ENCODE assay signal across 1 cellular context in the genomic region with DNA sequence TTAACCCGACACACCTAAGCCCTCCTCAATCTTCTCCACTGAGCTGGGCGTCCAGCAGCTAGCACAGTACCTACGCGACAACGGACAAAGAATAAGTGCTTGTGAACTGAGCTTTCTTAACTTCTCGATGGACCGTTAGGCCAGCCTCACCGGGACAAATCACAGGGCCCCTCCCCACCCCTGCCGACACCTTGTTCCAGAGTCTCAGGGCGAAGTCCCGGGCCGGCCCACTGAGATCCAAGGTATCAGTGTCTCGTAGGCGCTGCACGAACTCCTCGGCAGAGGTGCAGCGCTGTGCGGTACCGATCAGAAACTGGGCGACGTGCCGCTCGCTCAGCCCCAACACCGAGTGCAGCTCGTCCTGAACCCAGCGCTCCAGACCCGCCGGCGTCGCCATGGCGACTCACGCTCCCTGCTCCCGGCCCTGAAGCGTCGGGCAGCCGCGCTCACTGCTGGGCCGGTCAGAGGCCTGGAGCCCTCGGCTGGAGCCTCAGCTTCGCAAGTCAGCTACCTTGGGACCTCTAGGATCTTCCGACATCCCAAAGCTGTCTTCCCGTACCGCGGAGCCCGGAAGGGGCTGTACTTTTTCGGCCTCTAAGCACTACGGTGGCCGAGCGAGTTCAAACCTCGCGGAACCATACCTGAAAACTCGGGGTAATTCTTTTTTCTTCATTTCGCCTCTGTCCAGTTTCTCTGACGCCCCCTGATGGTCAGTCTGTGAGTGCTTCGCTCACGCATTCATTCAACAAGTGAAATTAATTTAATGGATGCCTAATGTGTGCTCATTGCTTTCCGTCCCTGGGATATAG.
TF ChIP-seq lines count a peak whose summit lies in the region.

A gene (minus strand): TSS at position 562 of the 809 bp plus-strand sequence. CDS start 165 bp downstream, at position 397.

TF ChIP-seq in K562, 482 proteins besides CTCF, POLR2A, EP300 and RAD21 (continued from another document and continues in another):
- TF ChIP-seq MXI1 (IDR thresholded peaks at IDR 0.05; ENCODE audit: low read depth, low read length) (peak; percentile 69), RBM17 (IDR thresholded peaks at IDR 0.05; ENCODE audit: borderline replicate concordance, low read depth, low read length) (no peak), CBX3 (IDR thresholded peaks at IDR 0.05; ENCODE audit: borderline replicate concordance in 1 of 2, low read length in 2 of 2) (peak in 1 of 2 experiments; percentile 92; a peak in 2 of 3 replicates), SMARCE1 (IDR thresholded peaks at IDR 0.05) (no peak), SMARCA5 (IDR thresholded peaks at IDR 0.05) (peak; percentile 61; the same call in 1 of the 2 replicates), RCOR1 (IDR thresholded peaks at IDR 0.05; ENCODE audit: borderline replicate concordance in 1 of 2, low read depth in 2 of 2, low read length in 2 of 2) (peak in 1 of 2 experiments; percentile 84; a peak in 2 of 4 replicates), RB1 (IDR thresholded peaks at IDR 0.05; ENCODE audit: low read depth) (peak; percentile 62), ELF2 (CRISPR knock-in tag; IDR thresholded peaks at IDR 0.05) (peak; percentile 85), ZNF133 (CRISPR knock-in tag; IDR thresholded peaks at IDR 0.05) (0 out of 2 replicates have a peak, but pooled peaks have one; percentile 16), SRSF7 (optimal IDR thresholded peaks at IDR 0.05; ENCODE audit: low read depth, low read length) (no peak), HSF4 (CRISPR knock-in tag; IDR thresholded peaks at IDR 0.05; ENCODE audit: borderline replicate concordance) (no peak), POLR2AphosphoS5 (IDR thresholded peaks at IDR 0.05; ENCODE audit: control insufficient read depth, insufficient read depth, low read depth, low read length) (peak; percentile 65; the same call in 1 of the 2 replicates), ZNF263 (CRISPR knock-in tag; IDR thresholded peaks at IDR 0.05; ENCODE audit: borderline replicate concordance) (peak; percentile 57), SOX6 (IDR thresholded peaks at IDR 0.05) (peak; percentile 71), PYGO2 (tag; IDR thresholded peaks at IDR 0.05) (no peak), STAT5A (IDR thresholded peaks at IDR 0.05; ENCODE audit: borderline replicate concordance, low read length) (0 out of 2 replicates have a peak, but pooled peaks have one; percentile 36), JUN (IDR thresholded peaks at IDR 0.05; ENCODE audit: borderline replicate concordance, low read depth, low read length) (peak; percentile 75; the same call in 1 of the 2 replicates), JUN (CRISPR knock-in tag; IDR thresholded peaks at IDR 0.05; ENCODE audit: borderline replicate concordance) (0 out of 2 replicates have a peak, but pooled peaks have one; percentile 90), RBFOX2 (IDR thresholded peaks at IDR 0.05; ENCODE audit: low read depth, low read length) (peak; percentile 82), KLF6 (CRISPR knock-in tag; IDR thresholded peaks at IDR 0.05; ENCODE audit: borderline replicate concordance) (no peak), POLR2H (tag; IDR thresholded peaks at IDR 0.05; ENCODE audit: low read depth) (no peak), ATF7 (IDR thresholded peaks at IDR 0.05) (peak; percentile 84), SMAD4 (CRISPR knock-in tag; conservative IDR thresholded peaks at IDR 0.05) (peak; percentile 39), ZFP30 (CRISPR knock-in tag; IDR thresholded peaks at IDR 0.05; ENCODE audit: borderline replicate concordance) (no peak), CBX5 (IDR thresholded peaks at IDR 0.05; ENCODE audit: borderline replicate concordance, low read depth) (no peak), MTF1 (CRISPR knock-in tag; IDR thresholded peaks at IDR 0.05; ENCODE audit: borderline replicate concordance) (no peak), NEUROD1 (IDR thresholded peaks at IDR 0.05; ENCODE audit: borderline replicate concordance, low read depth, low read length, partially characterized antibody) (peak; percentile 77), HNRNPK (IDR thresholded peaks at IDR 0.05; ENCODE audit: low read depth, low read length, poor library complexity, severe bottlenecking) (no peak), NBN (IDR thresholded peaks at IDR 0.05; ENCODE audit: low read depth) (no peak; the same call in 1 of the 2 replicates), SMAD1 (IDR thresholded peaks at IDR 0.05; ENCODE audit: low read depth, low read length, partially characterized antibody) (no peak), MBD2 (IDR thresholded peaks at IDR 0.05; ENCODE audit: borderline replicate concordance, low read depth) (no peak), TCF7L2 (IDR thresholded peaks at IDR 0.05; ENCODE audit: low read depth, low read length) (0 out of 2 replicates have a peak, but pooled peaks have one; percentile 54)
- TF ChIP-seq, protein P1, sequence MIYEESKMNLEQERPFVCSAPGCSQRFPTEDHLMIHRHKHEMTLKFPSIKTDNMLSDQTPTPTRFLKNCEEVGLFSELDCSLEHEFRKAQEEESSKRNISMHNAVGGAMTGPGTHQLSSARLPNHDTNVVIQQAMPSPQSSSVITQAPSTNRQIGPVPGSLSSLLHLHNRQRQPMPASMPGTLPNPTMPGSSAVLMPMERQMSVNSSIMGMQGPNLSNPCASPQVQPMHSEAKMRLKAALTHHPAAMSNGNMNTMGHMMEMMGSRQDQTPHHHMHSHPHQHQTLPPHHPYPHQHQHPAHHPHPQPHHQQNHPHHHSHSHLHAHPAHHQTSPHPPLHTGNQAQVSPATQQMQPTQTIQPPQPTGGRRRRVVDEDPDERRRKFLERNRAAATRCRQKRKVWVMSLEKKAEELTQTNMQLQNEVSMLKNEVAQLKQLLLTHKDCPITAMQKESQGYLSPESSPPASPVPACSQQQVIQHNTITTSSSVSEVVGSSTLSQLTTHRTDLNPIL (CRISPR knock-in tag; IDR thresholded peaks at IDR 0.05): no peak
- TF ChIP-seq, protein P2, sequence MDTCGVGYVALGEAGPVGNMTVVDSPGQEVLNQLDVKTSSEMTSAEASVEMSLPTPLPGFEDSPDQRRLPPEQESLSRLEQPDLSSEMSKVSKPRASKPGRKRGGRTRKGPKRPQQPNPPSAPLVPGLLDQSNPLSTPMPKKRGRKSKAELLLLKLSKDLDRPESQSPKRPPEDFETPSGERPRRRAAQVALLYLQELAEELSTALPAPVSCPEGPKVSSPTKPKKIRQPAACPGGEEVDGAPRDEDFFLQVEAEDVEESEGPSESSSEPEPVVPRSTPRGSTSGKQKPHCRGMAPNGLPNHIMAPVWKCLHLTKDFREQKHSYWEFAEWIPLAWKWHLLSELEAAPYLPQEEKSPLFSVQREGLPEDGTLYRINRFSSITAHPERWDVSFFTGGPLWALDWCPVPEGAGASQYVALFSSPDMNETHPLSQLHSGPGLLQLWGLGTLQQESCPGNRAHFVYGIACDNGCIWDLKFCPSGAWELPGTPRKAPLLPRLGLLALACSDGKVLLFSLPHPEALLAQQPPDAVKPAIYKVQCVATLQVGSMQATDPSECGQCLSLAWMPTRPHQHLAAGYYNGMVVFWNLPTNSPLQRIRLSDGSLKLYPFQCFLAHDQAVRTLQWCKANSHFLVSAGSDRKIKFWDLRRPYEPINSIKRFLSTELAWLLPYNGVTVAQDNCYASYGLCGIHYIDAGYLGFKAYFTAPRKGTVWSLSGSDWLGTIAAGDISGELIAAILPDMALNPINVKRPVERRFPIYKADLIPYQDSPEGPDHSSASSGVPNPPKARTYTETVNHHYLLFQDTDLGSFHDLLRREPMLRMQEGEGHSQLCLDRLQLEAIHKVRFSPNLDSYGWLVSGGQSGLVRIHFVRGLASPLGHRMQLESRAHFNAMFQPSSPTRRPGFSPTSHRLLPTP (IDR thresholded peaks at IDR 0.05; ENCODE audit: borderline replicate concordance, extremely low read depth, insufficient read length): no peak
- TF ChIP-seq, protein P3, sequence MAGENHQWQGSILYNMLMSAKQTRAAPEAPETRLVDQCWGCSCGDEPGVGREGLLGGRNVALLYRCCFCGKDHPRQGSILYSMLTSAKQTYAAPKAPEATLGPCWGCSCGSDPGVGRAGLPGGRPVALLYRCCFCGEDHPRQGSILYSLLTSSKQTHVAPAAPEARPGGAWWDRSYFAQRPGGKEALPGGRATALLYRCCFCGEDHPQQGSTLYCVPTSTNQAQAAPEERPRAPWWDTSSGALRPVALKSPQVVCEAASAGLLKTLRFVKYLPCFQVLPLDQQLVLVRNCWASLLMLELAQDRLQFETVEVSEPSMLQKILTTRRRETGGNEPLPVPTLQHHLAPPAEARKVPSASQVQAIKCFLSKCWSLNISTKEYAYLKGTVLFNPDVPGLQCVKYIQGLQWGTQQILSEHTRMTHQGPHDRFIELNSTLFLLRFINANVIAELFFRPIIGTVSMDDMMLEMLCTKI (IDR thresholded peaks at IDR 0.05; ENCODE audit: partially characterized antibody): no peak
- TF ChIP-seq, protein P4, sequence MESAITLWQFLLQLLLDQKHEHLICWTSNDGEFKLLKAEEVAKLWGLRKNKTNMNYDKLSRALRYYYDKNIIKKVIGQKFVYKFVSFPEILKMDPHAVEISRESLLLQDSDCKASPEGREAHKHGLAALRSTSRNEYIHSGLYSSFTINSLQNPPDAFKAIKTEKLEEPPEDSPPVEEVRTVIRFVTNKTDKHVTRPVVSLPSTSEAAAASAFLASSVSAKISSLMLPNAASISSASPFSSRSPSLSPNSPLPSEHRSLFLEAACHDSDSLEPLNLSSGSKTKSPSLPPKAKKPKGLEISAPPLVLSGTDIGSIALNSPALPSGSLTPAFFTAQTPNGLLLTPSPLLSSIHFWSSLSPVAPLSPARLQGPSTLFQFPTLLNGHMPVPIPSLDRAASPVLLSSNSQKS (CRISPR knock-in tag; IDR thresholded peaks at IDR 0.05): no peak
- TF ChIP-seq, protein P5, sequence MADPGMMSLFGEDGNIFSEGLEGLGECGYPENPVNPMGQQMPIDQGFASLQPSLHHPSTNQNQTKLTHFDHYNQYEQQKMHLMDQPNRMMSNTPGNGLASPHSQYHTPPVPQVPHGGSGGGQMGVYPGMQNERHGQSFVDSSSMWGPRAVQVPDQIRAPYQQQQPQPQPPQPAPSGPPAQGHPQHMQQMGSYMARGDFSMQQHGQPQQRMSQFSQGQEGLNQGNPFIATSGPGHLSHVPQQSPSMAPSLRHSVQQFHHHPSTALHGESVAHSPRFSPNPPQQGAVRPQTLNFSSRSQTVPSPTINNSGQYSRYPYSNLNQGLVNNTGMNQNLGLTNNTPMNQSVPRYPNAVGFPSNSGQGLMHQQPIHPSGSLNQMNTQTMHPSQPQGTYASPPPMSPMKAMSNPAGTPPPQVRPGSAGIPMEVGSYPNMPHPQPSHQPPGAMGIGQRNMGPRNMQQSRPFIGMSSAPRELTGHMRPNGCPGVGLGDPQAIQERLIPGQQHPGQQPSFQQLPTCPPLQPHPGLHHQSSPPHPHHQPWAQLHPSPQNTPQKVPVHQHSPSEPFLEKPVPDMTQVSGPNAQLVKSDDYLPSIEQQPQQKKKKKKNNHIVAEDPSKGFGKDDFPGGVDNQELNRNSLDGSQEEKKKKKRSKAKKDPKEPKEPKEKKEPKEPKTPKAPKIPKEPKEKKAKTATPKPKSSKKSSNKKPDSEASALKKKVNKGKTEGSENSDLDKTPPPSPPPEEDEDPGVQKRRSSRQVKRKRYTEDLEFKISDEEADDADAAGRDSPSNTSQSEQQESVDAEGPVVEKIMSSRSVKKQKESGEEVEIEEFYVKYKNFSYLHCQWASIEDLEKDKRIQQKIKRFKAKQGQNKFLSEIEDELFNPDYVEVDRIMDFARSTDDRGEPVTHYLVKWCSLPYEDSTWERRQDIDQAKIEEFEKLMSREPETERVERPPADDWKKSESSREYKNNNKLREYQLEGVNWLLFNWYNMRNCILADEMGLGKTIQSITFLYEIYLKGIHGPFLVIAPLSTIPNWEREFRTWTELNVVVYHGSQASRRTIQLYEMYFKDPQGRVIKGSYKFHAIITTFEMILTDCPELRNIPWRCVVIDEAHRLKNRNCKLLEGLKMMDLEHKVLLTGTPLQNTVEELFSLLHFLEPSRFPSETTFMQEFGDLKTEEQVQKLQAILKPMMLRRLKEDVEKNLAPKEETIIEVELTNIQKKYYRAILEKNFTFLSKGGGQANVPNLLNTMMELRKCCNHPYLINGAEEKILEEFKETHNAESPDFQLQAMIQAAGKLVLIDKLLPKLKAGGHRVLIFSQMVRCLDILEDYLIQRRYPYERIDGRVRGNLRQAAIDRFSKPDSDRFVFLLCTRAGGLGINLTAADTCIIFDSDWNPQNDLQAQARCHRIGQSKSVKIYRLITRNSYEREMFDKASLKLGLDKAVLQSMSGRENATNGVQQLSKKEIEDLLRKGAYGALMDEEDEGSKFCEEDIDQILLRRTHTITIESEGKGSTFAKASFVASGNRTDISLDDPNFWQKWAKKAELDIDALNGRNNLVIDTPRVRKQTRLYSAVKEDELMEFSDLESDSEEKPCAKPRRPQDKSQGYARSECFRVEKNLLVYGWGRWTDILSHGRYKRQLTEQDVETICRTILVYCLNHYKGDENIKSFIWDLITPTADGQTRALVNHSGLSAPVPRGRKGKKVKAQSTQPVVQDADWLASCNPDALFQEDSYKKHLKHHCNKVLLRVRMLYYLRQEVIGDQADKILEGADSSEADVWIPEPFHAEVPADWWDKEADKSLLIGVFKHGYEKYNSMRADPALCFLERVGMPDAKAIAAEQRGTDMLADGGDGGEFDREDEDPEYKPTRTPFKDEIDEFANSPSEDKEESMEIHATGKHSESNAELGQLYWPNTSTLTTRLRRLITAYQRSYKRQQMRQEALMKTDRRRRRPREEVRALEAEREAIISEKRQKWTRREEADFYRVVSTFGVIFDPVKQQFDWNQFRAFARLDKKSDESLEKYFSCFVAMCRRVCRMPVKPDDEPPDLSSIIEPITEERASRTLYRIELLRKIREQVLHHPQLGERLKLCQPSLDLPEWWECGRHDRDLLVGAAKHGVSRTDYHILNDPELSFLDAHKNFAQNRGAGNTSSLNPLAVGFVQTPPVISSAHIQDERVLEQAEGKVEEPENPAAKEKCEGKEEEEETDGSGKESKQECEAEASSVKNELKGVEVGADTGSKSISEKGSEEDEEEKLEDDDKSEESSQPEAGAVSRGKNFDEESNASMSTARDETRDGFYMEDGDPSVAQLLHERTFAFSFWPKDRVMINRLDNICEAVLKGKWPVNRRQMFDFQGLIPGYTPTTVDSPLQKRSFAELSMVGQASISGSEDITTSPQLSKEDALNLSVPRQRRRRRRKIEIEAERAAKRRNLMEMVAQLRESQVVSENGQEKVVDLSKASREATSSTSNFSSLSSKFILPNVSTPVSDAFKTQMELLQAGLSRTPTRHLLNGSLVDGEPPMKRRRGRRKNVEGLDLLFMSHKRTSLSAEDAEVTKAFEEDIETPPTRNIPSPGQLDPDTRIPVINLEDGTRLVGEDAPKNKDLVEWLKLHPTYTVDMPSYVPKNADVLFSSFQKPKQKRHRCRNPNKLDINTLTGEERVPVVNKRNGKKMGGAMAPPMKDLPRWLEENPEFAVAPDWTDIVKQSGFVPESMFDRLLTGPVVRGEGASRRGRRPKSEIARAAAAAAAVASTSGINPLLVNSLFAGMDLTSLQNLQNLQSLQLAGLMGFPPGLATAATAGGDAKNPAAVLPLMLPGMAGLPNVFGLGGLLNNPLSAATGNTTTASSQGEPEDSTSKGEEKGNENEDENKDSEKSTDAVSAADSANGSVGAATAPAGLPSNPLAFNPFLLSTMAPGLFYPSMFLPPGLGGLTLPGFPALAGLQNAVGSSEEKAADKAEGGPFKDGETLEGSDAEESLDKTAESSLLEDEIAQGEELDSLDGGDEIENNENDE (IDR thresholded peaks at IDR 0.05; ENCODE audit: low read depth, low read length): peak; percentile 46
- TF ChIP-seq, protein P6, sequence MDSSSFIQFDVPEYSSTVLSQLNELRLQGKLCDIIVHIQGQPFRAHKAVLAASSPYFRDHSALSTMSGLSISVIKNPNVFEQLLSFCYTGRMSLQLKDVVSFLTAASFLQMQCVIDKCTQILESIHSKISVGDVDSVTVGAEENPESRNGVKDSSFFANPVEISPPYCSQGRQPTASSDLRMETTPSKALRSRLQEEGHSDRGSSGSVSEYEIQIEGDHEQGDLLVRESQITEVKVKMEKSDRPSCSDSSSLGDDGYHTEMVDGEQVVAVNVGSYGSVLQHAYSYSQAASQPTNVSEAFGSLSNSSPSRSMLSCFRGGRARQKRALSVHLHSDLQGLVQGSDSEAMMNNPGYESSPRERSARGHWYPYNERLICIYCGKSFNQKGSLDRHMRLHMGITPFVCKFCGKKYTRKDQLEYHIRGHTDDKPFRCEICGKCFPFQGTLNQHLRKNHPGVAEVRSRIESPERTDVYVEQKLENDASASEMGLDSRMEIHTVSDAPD (CRISPR knock-in tag; IDR thresholded peaks at IDR 0.05): no peak
